9 cellular contexts compared by ENCODE assay signal in the genomic region with DNA sequence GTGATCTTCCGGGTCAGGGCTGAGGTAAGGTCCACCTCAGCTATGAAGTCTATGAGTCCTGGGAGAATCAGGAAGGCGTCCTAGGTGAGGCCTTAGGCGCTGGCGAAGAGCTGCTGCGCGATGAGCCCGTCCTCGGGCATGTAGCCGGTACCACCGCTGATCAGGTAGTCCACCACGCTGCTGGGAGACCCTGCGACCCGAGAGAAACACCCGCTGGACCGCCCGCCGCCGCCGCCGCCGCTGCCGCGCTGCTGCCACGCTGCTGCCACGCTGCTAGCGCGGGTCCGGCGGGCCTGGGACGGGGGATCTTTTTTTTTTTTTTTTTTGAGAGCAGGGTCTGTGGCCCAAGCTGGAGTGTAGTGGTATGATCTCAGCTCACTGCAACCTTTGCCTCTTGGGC.
"Had no signal": no experiment of that assay in that cellular context is flagged by ENCODE, and none has a peak within 500 bp of the region (broad histone marks: within the 10 kb centered on the region; RNA-seq: fewer than 3 reads in every experiment).

No MANE protein-coding gene starts in this region.

- H3K27ac ChIP-seq: GM23248, HL-60 had no signal

- H3K27ac Mint-ChIP-seq: HFFc6, IgD-negative memory B cell had no signal

- H3K9me3 ChIP-seq: HAP-1 had no signal

- H3K36me3 Mint-ChIP-seq: IgD-negative memory B cell had no signal

- H3K9ac ChIP-seq: GM23248 had no signal

- ATAC-seq: HCT116, HepG2 had no signal

- H3K4me3 Mint-ChIP-seq: HFFc6, IgD-negative memory B cell had no signal

- H3K4me1 ChIP-seq: HAP-1 had no signal

- H3K36me3 ChIP-seq: HAP-1 had no signal

- H2AFZ ChIP-seq: GM23248 had no signal

- H3K9me3 Mint-ChIP-seq: HFFc6, IgD-negative memory B cell had no signal

- H3K4me3 ChIP-seq: GM23248, HAP-1 had no signal

- DNase-seq: GM23248, GOT3, H7, HFFc6 had no signal
